12 cellular contexts compared by ENCODE assay signal in genomic region chr20:41086402-41087324, GRCh38. TPM values are rescaled to one million over a fixed set of nuclear protein-coding genes. Genes with fewer than 3 reads are reported as not detected.
A peak's percentile ranks its signal among the peaks of the same experiment; 100 is the strongest.
DNase-seq lines count a peak whose midpoint lies in the region; ATAC-seq and TF ChIP-seq lines count a peak whose summit lies in the region.
"Had no signal": no experiment of that assay in that cellular context is flagged by ENCODE, and none has a peak within 500 bp of the region (broad histone marks: within the 10 kb centered on the region; RNA-seq: fewer than 3 reads in every experiment).

No MANE protein-coding gene starts in this region.

- in situ Hi-C loops in brain microvascular endothelial cell (cut with HindIII; ENCODE audit: low pct_ligation_motif_present, low sequenced_read_pairs) = loop anchor here (25.0 kb wide), 1 partner anchor 99 kb away; no protein-coding TSS in a partner anchor

- no peak for TF ChIP-seq POLR2A in prostate gland (IDR thresholded peaks at IDR 0.05)

- H3K4me3 ChIP-seq in prostate gland (no peak overlapping the region), MG63 (no peak overlapping the region), brain microvascular endothelial cell (ENCODE audit: low read depth, low read length) (no peak overlapping the region)
- H3K4me3 ChIP-seq: A549, gastroesophageal sphincter had no signal

- peak overlapping the region; percentile 86 for H3K27ac ChIP-seq in VCaP
- no peak overlapping the region for H3K27ac ChIP-seq in prostate gland
- H3K27ac ChIP-seq in brain microvascular endothelial cell = no peak overlapping the region
- H3K27ac ChIP-seq: A549, gastroesophageal sphincter had no signal

- TF ChIP-seq CTCF in VCaP (conservative IDR thresholded peaks at IDR 0.05) = no peak
- TF ChIP-seq CTCF in prostate gland (IDR thresholded peaks at IDR 0.05) = no peak
- TF ChIP-seq CTCF in brain microvascular endothelial cell (IDR thresholded peaks at IDR 0.05; ENCODE audit: low read depth, low read length, missing control alignments) = no peak

- H3K27me3 ChIP-seq in prostate gland (replicated peaks; ENCODE audit: insufficient read depth) (no peaks in the 10 kb centered on the region), MG63 (no peaks in the 10 kb centered on the region), brain microvascular endothelial cell (replicated peaks) (no peaks in the 10 kb centered on the region)
- H3K27me3 ChIP-seq: gastroesophageal sphincter had no signal

- WGBS in prostate gland = 24% methylated on average over 8 of the region's 8 CpGs

- intact Hi-C loops in prostate gland (cut with DNase I) = no loop called here

- peaks cover 5% of the 10 kb centered on the region for H3K4me1 ChIP-seq in prostate gland (replicated peaks)
- H3K4me1 ChIP-seq: A549, gastroesophageal sphincter had no signal

- no peaks in the 10 kb centered on the region for H3K9me3 ChIP-seq in prostate gland
- H3K9me3 ChIP-seq in MG63 = no peaks in the 10 kb centered on the region
- H3K9me3 ChIP-seq: A549, gastroesophageal sphincter had no signal

- DNase-seq in NCI-H526 treated with DMSO at 0.1 percent for 48 hours (lab: John Stamatoyannopoulos, UW) (peak; percentile 17), NCI-H526 (lab: John Stamatoyannopoulos, UW) (no peak), NCI-H2171 (lab: John Stamatoyannopoulos, UW) (peak; percentile 92), prostate gland (ENCODE audit: low spot score) (peak; percentile 33), MG63 (no peak), brain microvascular endothelial cell (no peak)
- DNase-seq: Right ventricle myocardium superior had no signal

- H3K36me3 ChIP-seq in prostate gland (peaks cover 0 to 5% of the 10 kb centered on the region in 2 donors), MG63 (peaks cover 81% of the 10 kb centered on the region), brain microvascular endothelial cell (replicated peaks) (peaks cover 47% of the 10 kb centered on the region)

- ATAC-seq in HG03139 (IDR thresholded peaks at IDR 0.05; ENCODE audit: unreplicated experiment) = no peak
- ATAC-seq: A549; activated naive CD4-positive, alpha-beta T cell treated with anti-CD3 and anti-CD28 coated beads, Interleukin-2, amount 50 U/mL, for 72 hours; gastroesophageal sphincter had no signal

RNA-seq across cellular contexts. Expression of gene PLCG1, which starts 50.7 kb away (rescaled TPM):
- total RNA-seq in prostate gland = 100 to 1,000 TPM in 1 of 2 donors, 10 to 100 TPM in 1; 67.9 to 129 TPM
- 35.8 and 99.5 TPM in 2 replicates for total RNA-seq in MG63 (2014; rRNA removed; shearing (Covaris generic); ENCODE audit: low replicate concordance)

RNA-seq across cellular contexts. Expression of gene TOP1, which starts 58.0 kb away (rescaled TPM):
- total RNA-seq in prostate gland = 10 to 100 TPM; 32.3 to 36.9 TPM
- 21.3 and 28.5 TPM in 2 replicates for total RNA-seq in MG63 (2014; rRNA removed; shearing (Covaris generic); ENCODE audit: low replicate concordance)

Comparison
In these comparisons a context has a peak if more than half of its experiments do, and no peak if none do; other contexts are left out.
1. DNase-seq: peak in NCI-H526 treated with DMSO at 0.1 percent for 48 hours (single experiment), NCI-H2171 (single experiment) and prostate gland (single experiment); none in NCI-H526 (0 of 2), MG63 (single experiment) and brain microvascular endothelial cell (single experiment).